In the genomic region with DNA sequence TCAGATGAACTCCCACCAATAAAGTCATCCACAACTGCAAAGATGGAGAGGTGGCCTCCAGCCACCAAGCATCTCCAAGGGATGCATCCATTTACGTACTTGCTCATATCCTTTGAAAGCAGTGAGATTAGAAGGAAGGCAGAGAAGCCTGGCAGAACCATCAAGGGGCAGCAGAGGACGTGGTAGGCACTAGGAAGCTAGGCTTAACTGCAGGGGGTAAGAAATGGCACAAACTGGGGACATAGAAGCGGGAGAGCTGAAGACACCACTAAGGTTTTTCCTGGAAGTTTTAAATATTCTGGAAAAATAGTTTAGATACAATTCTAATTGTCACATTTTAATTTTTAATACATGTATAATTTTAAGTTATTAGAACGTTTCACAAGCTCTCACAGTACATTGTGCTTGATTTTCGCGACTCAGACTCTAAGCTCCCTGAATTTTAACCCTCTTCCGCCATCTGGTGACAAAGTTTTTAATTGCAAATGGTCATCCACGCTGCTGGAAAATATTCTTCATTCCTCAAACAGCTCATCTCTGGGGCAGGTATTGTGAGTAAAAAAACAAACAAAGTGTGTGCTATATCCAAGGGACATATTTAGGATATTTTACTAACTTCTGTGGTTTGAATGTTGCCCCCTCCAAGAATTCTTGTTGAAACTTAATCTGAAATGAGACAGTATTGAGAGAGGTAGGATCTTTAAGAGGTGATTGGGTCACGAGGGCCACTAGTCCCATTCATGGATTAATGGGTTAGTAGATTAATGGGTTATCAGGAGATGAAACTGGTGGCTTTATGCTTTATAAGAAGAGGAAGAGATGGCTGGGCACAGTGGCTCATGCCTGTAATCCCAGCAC, we compare ENCODE assay signal across 8 cellular contexts. TPM values are rescaled to one million over a fixed set of nuclear protein-coding genes. Genes with fewer than 3 reads are reported as not detected.
A peak's percentile ranks its signal among the peaks of the same experiment; 100 is the strongest.
DNase-seq lines count a peak whose midpoint lies in the region; ATAC-seq and TF ChIP-seq lines count a peak whose summit lies in the region.

No MANE protein-coding gene starts in this region.

- H3K9me3 ChIP-seq in colonic mucosa: no peaks in the 10 kb centered on the region
- H3K9me3 ChIP-seq in liver (ENCODE audit: control insufficient read depth in 4 of 4, low read length in 3 of 4): no peaks in the 10 kb centered on the region

- 28% methylated on average over 9 of the region's 9 CpGs for WGBS in liver

- H3K36me3 ChIP-seq in colonic mucosa: no peaks in the 10 kb centered on the region
- H3K36me3 ChIP-seq in liver (ENCODE audit: control insufficient read depth in 4 of 4, insufficient read depth in 3 of 4, low read depth in 1 of 4, low read length in 3 of 4): peaks cover 0 to 5% (median under 1%) of the 10 kb centered on the region in 4 donors

- no peak overlapping the region for H3K9ac ChIP-seq in colonic mucosa (ENCODE audit: low read depth in 2 of 2, low read length in 2 of 2)
- H3K9ac ChIP-seq in liver (ENCODE audit: low read depth in 1 of 2, low read length in 2 of 2): no peak overlapping the region

- H3K4me1 ChIP-seq in colonic mucosa (peaks cover 6% of the 10 kb centered on the region), liver (ENCODE audit: control insufficient read depth in 4 of 4, insufficient read depth in 4 of 4, low read length in 3 of 4) (peaks cover 7 to 33% (median 22%) of the 10 kb centered on the region in 4 donors)

- intact Hi-C loops in colonic mucosa (cut with DNase I): loop anchor here (5.0 to 10.0 kb wide), 3 partner anchors 106 to 409 kb away; a partner anchor contains a TSS

- peak; percentile 90 to 93 for TF ChIP-seq RAD21 in liver (IDR thresholded peaks at IDR 0.05)

- DNase-seq in Ammon's horn (ENCODE audit: low spot score) (peak; percentile 69), NCI-H2107 (lab: John Stamatoyannopoulos, UW) (peak; percentile 61), UCSD-AML1 (lab: John Stamatoyannopoulos, UW; ENCODE audit: unreplicated experiment) (peak; percentile 29), colonic mucosa (peak; percentile 70)
- DNase-seq in stimulated activated naive CD4-positive, alpha-beta T cell treated with Interleukin-2 at 50 U/mL for 16 hours (lab: John Stamatoyannopoulos, UW): peak; percentile 10

- no peak overlapping the region for H3K4me3 ChIP-seq in colonic mucosa
- H3K4me3 ChIP-seq in liver (ENCODE audit: low read depth in 1 of 3, low read length in 3 of 3): no peak overlapping the region

- H3K27me3 ChIP-seq in colonic mucosa: no peaks in the 10 kb centered on the region
- no peaks in the 10 kb centered on the region for H3K27me3 ChIP-seq in liver (ENCODE audit: control insufficient read depth in 4 of 4, insufficient read depth in 4 of 4, low read length in 3 of 4)

- peak; percentile 43 for ATAC-seq in GM18517 (IDR thresholded peaks at IDR 0.05; ENCODE audit: unreplicated experiment)
- no peak for ATAC-seq in HG02588 (IDR thresholded peaks at IDR 0.05; ENCODE audit: unreplicated experiment)

- H3K27ac ChIP-seq in colonic mucosa: no peak overlapping the region
- H3K27ac ChIP-seq in liver (ENCODE audit: low read depth in 1 of 2, low read length in 2 of 2): no peak overlapping the region

- TF ChIP-seq CTCF in colonic mucosa (IDR thresholded peaks at IDR 0.05): peak; percentile 43
- peak; percentile 76 for TF ChIP-seq CTCF in liver (IDR thresholded peaks at IDR 0.05; ENCODE audit: low read depth, low read length, missing input control)

TF ChIP-seq in liver, 16 proteins besides CTCF, POLR2A, EP300 and RAD21:
- TF ChIP-seq, protein P1, sequence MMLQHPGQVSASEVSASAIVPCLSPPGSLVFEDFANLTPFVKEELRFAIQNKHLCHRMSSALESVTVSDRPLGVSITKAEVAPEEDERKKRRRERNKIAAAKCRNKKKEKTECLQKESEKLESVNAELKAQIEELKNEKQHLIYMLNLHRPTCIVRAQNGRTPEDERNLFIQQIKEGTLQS (IDR thresholded peaks at IDR 0.05): no peak
- TF ChIP-seq EGR1 (IDR thresholded peaks at IDR 0.05; ENCODE audit: low read depth in 2 of 2) (no peak), HNF4A (conservative IDR thresholded peaks at IDR 0.05) (no peak), GABPA (IDR thresholded peaks at IDR 0.05 in 1 of 2, conservative IDR thresholded peaks at IDR 0.05 in 1 of 2) (no peak), RXRA (IDR thresholded peaks at IDR 0.05) (no peak), YY1 (IDR thresholded peaks at IDR 0.05) (no peak), FOXA1 (IDR thresholded peaks at IDR 0.05) (no peak), HNF4G (IDR thresholded peaks at IDR 0.05) (no peak), JUND (IDR thresholded peaks at IDR 0.05) (no peak), TAF1 (conservative IDR thresholded peaks at IDR 0.05) (no peak), SP1 (IDR thresholded peaks at IDR 0.05) (no peak), NR2F2 (IDR thresholded peaks at IDR 0.05) (no peak), FOXA2 (IDR thresholded peaks at IDR 0.05) (no peak)
- TF ChIP-seq, protein P2, sequence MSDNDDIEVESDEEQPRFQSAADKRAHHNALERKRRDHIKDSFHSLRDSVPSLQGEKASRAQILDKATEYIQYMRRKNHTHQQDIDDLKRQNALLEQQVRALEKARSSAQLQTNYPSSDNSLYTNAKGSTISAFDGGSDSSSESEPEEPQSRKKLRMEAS (IDR thresholded peaks at IDR 0.05): no peak
- TF ChIP-seq, protein P3, sequence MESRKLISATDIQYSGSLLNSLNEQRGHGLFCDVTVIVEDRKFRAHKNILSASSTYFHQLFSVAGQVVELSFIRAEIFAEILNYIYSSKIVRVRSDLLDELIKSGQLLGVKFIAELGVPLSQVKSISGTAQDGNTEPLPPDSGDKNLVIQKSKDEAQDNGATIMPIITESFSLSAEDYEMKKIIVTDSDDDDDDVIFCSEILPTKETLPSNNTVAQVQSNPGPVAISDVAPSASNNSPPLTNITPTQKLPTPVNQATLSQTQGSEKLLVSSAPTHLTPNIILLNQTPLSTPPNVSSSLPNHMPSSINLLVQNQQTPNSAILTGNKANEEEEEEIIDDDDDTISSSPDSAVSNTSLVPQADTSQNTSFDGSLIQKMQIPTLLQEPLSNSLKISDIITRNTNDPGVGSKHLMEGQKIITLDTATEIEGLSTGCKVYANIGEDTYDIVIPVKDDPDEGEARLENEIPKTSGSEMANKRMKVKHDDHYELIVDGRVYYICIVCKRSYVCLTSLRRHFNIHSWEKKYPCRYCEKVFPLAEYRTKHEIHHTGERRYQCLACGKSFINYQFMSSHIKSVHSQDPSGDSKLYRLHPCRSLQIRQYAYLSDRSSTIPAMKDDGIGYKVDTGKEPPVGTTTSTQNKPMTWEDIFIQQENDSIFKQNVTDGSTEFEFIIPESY (IDR thresholded peaks at IDR 0.05): no peak
- TF ChIP-seq, protein P4, sequence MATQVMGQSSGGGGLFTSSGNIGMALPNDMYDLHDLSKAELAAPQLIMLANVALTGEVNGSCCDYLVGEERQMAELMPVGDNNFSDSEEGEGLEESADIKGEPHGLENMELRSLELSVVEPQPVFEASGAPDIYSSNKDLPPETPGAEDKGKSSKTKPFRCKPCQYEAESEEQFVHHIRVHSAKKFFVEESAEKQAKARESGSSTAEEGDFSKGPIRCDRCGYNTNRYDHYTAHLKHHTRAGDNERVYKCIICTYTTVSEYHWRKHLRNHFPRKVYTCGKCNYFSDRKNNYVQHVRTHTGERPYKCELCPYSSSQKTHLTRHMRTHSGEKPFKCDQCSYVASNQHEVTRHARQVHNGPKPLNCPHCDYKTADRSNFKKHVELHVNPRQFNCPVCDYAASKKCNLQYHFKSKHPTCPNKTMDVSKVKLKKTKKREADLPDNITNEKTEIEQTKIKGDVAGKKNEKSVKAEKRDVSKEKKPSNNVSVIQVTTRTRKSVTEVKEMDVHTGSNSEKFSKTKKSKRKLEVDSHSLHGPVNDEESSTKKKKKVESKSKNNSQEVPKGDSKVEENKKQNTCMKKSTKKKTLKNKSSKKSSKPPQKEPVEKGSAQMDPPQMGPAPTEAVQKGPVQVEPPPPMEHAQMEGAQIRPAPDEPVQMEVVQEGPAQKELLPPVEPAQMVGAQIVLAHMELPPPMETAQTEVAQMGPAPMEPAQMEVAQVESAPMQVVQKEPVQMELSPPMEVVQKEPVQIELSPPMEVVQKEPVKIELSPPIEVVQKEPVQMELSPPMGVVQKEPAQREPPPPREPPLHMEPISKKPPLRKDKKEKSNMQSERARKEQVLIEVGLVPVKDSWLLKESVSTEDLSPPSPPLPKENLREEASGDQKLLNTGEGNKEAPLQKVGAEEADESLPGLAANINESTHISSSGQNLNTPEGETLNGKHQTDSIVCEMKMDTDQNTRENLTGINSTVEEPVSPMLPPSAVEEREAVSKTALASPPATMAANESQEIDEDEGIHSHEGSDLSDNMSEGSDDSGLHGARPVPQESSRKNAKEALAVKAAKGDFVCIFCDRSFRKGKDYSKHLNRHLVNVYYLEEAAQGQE (IDR thresholded peaks at IDR 0.05): no peak

RNA-seq across cellular contexts. Expression of a gene that starts 1.6 kb away (rescaled TPM):
- 1 to 10 TPM; 3.0 to 3.8 TPM for total RNA-seq in colonic mucosa
- total RNA-seq in liver: 10 to 100 TPM; 12.8 to 14.7 TPM
- polyA plus RNA-seq in liver: 1 to 10 TPM; 4.0 to 4.4 TPM

RNA-seq across cellular contexts. Expression of a gene that starts 24.4 kb away (rescaled TPM):
- 100 to 1,000 TPM; 792 to 799 TPM for total RNA-seq in colonic mucosa
- 100 to 1,000 TPM; 374 to 618 TPM for total RNA-seq in liver
- 100 to 1,000 TPM; 267 to 364 TPM for polyA plus RNA-seq in liver

RNA-seq across cellular contexts. Expression of a gene that starts 30.5 kb away (rescaled TPM):
- total RNA-seq in colonic mucosa: 10 to 100 TPM; 17.1 to 24.6 TPM
- total RNA-seq in liver: 10 to 100 TPM in 1 of 2 donors, 1 to 10 TPM in 1; 4.5 to 17.9 TPM
- polyA plus RNA-seq in liver: 1 to 10 TPM; 5.6 to 7.4 TPM

Comparison
In these comparisons a context has a peak if more than half of its experiments do, and no peak if none do; other contexts are left out.
1. DNase-seq: peak in every context shown above with its lines; median percentile 70 in colonic mucosa; 69 in Ammon's horn; 61 in NCI-H2107; 29 in UCSD-AML1; 10 in stimulated activated naive CD4-positive, alpha-beta T cell treated with Interleukin-2 at 50 U/mL for 16 hours.